Comparison of ENCODE assay signal across 8 cellular contexts in the genomic region with DNA sequence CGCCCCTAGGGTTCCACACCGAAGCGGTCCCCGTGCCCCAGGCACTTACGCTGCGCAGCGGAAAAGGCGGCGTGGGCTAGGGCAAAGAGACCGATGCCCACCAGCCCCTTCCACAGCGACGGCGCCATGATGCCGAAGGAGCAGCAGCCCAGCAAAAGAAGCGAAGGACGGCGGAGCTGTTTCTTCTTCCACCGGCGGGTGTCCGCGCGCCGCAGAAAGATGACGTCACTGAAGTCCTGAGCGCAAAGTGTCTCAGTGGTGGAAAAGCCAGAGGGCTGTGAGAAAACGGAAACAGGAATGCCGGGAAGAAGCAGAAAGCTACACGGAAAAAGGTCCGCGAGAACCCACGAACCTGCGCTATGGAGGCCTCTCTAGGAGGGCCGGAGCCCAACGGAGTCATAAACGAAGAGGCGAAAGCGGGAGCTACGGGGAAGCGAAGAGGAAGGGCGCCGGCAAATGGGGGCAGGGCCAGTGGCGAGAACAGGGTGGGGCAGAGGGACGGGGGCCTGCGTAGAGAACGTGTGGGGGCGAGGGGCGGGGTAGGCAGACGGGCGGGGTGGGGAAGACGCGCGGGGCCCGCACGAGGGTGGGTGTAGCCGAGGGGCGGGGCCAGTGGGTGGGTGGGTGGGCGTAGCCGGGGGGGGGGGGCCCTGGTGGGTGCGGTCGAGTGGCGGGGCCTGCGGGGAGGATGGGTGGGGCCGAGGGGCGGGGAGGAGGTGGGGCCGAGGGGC. TPM values are rescaled to one million over a fixed set of nuclear protein-coding genes. Genes with fewer than 3 reads are reported as not detected.
A peak's percentile ranks its signal among the peaks of the same experiment; 100 is the strongest.
DNase-seq lines count a peak whose midpoint lies in the region; ATAC-seq and TF ChIP-seq lines count a peak whose summit lies in the region.

A gene (minus strand): TSS at position 441 of the 731 bp plus-strand sequence. CDS start 313 bp downstream, at position 128.

- WGBS in liver: 2% methylated on average over 61 of the region's 65 CpGs

- peak within 1 kb of the TSS; percentile 79 to 89 (median 85) for H3K9ac ChIP-seq in BLaER1 treated with 17β-estradiol and CSF1 and Interleukin-3, amounts not matched to agents 10 nM and 100 nM
- peak within 1 kb of the TSS; percentile 24 to 90 for H3K9ac ChIP-seq in liver (ENCODE audit: low read depth in 1 of 2, low read length in 2 of 2)

- peak within 1 kb of the TSS; percentile 72 to 90 (median 78) for H3K4me2 ChIP-seq in BLaER1 treated with 17β-estradiol and CSF1 and Interleukin-3, amounts not matched to agents 10 nM and 100 nM

- peaks cover 12 to 26% (median 21%) of the 10 kb centered on the region in 10 experiments; a peak in 19 of 20 replicates for H3K4me1 ChIP-seq in BLaER1 treated with 17β-estradiol and CSF1 and Interleukin-3, amounts not matched to agents 10 nM and 100 nM
- H3K4me1 ChIP-seq in liver (ENCODE audit: control insufficient read depth in 4 of 4, insufficient read depth in 4 of 4, low read length in 3 of 4): peaks cover 0 to 13% (median 11%) of the 10 kb centered on the region in 4 donors

- DNase-seq in NCI-H774 (lab: John Stamatoyannopoulos, UW) (peak; percentile 93), dermis microvascular lymphatic vessel endothelial cell (ENCODE audit: low read depth in 2 of 2) (peak; percentile 57 to 83)
- DNase-seq in activated CD4-positive, alpha-beta T cell treated with anti-CD3 and anti-CD28 coated beads, Interleukin-2, amount 50 U/mL, for 48 hours: peak; percentile 82 to 83
- DNase-seq in stimulated activated CD4-positive, alpha-beta T cell treated with anti-CD3 and anti-CD28 coated beads, Interleukin-4, amount 100 ng/mL, for 1 hour: peak; percentile 80

- peaks cover 0 to 4% (median 0%) of the 10 kb centered on the region in 11 experiments; a peak in 3 of 22 replicates for H3K36me3 ChIP-seq in BLaER1 treated with 17β-estradiol and CSF1 and Interleukin-3, amounts not matched to agents 10 nM and 100 nM
- no peaks in the 10 kb centered on the region for H3K36me3 ChIP-seq in liver (ENCODE audit: control insufficient read depth in 4 of 4, insufficient read depth in 3 of 4, low read depth in 1 of 4, low read length in 3 of 4)

- peak within 1 kb of the TSS; percentile 78 to 90 (median 84) for H3K27ac ChIP-seq in BLaER1 treated with 17β-estradiol and CSF1 and Interleukin-3, amounts not matched to agents 10 nM and 100 nM
- peak within 1 kb of the TSS; percentile 78 to 81 for H3K27ac ChIP-seq in liver (ENCODE audit: low read depth in 1 of 2, low read length in 2 of 2)

- H3K9me3 ChIP-seq in BLaER1 treated with 17β-estradiol and CSF1 and Interleukin-3, amounts not matched to agents 10 nM and 100 nM (replicated peaks in 1 of 11): peaks cover 0 to 6% (median 0%) of the 10 kb centered on the region in 11 experiments; a peak in 2 of 22 replicates
- no peaks in the 10 kb centered on the region for H3K9me3 ChIP-seq in liver (ENCODE audit: control insufficient read depth in 4 of 4, low read length in 3 of 4)

- peak; percentile 84 for ATAC-seq in GM19395 (IDR thresholded peaks at IDR 0.05; ENCODE audit: unreplicated experiment)
- ATAC-seq in HG03565 (IDR thresholded peaks at IDR 0.05; ENCODE audit: unreplicated experiment): peak; percentile 62

- peaks cover 0 to 34% (median 16%) of the 10 kb centered on the region in 11 experiments; a peak in 15 of 22 replicates for H4K20me1 ChIP-seq in BLaER1 treated with 17β-estradiol and CSF1 and Interleukin-3, amounts not matched to agents 10 nM and 100 nM

- H3K4me3 ChIP-seq in BLaER1 treated with 17β-estradiol and CSF1 and Interleukin-3, amounts not matched to agents 10 nM and 100 nM: peak within 1 kb of the TSS; percentile 70 to 83 (median 80)
- peak within 1 kb of the TSS; percentile 61 to 92 (median 73) for H3K4me3 ChIP-seq in liver (ENCODE audit: low read depth in 1 of 3, low read length in 3 of 3)

- no peak for TF ChIP-seq CTCF in liver (IDR thresholded peaks at IDR 0.05; ENCODE audit: low read depth, low read length, missing input control)

- H3K27me3 ChIP-seq in BLaER1 treated with 17β-estradiol and CSF1 and Interleukin-3, amounts not matched to agents 10 nM and 100 nM: peaks cover 58 to 88% (median 82%) of the 10 kb centered on the region in 11 experiments
- H3K27me3 ChIP-seq in liver (ENCODE audit: control insufficient read depth in 4 of 4, insufficient read depth in 4 of 4, low read length in 3 of 4): no peaks in the 10 kb centered on the region

- peak in 1 of 2 donors; percentile 7 for TF ChIP-seq RAD21 in liver (IDR thresholded peaks at IDR 0.05)

TF ChIP-seq in liver, 16 proteins besides CTCF, POLR2A, EP300 and RAD21:
- TF ChIP-seq, protein P1, sequence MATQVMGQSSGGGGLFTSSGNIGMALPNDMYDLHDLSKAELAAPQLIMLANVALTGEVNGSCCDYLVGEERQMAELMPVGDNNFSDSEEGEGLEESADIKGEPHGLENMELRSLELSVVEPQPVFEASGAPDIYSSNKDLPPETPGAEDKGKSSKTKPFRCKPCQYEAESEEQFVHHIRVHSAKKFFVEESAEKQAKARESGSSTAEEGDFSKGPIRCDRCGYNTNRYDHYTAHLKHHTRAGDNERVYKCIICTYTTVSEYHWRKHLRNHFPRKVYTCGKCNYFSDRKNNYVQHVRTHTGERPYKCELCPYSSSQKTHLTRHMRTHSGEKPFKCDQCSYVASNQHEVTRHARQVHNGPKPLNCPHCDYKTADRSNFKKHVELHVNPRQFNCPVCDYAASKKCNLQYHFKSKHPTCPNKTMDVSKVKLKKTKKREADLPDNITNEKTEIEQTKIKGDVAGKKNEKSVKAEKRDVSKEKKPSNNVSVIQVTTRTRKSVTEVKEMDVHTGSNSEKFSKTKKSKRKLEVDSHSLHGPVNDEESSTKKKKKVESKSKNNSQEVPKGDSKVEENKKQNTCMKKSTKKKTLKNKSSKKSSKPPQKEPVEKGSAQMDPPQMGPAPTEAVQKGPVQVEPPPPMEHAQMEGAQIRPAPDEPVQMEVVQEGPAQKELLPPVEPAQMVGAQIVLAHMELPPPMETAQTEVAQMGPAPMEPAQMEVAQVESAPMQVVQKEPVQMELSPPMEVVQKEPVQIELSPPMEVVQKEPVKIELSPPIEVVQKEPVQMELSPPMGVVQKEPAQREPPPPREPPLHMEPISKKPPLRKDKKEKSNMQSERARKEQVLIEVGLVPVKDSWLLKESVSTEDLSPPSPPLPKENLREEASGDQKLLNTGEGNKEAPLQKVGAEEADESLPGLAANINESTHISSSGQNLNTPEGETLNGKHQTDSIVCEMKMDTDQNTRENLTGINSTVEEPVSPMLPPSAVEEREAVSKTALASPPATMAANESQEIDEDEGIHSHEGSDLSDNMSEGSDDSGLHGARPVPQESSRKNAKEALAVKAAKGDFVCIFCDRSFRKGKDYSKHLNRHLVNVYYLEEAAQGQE (IDR thresholded peaks at IDR 0.05): peak; percentile 14
- TF ChIP-seq, protein P2, sequence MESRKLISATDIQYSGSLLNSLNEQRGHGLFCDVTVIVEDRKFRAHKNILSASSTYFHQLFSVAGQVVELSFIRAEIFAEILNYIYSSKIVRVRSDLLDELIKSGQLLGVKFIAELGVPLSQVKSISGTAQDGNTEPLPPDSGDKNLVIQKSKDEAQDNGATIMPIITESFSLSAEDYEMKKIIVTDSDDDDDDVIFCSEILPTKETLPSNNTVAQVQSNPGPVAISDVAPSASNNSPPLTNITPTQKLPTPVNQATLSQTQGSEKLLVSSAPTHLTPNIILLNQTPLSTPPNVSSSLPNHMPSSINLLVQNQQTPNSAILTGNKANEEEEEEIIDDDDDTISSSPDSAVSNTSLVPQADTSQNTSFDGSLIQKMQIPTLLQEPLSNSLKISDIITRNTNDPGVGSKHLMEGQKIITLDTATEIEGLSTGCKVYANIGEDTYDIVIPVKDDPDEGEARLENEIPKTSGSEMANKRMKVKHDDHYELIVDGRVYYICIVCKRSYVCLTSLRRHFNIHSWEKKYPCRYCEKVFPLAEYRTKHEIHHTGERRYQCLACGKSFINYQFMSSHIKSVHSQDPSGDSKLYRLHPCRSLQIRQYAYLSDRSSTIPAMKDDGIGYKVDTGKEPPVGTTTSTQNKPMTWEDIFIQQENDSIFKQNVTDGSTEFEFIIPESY (IDR thresholded peaks at IDR 0.05): peak; percentile 17
- peak in 1 of 2 donors; percentile 67 for TF ChIP-seq GABPA (IDR thresholded peaks at IDR 0.05 in 1 of 2, conservative IDR thresholded peaks at IDR 0.05 in 1 of 2)
- peak; percentile 24 for TF ChIP-seq SP1 (IDR thresholded peaks at IDR 0.05)
- TF ChIP-seq, protein P3, sequence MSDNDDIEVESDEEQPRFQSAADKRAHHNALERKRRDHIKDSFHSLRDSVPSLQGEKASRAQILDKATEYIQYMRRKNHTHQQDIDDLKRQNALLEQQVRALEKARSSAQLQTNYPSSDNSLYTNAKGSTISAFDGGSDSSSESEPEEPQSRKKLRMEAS (IDR thresholded peaks at IDR 0.05): no peak
- TF ChIP-seq FOXA1 (IDR thresholded peaks at IDR 0.05): no peak
- TF ChIP-seq YY1 (IDR thresholded peaks at IDR 0.05): peak; percentile 42
- peak in 1 of 2 donors; percentile 35 for TF ChIP-seq JUND (IDR thresholded peaks at IDR 0.05)

RNA-seq across cellular contexts. Expression of the gene that starts here (rescaled TPM):
- total RNA-seq in dermis microvascular lymphatic vessel endothelial cell (5.4 and 6.3 TPM in 2 replicates), liver (1 to 10 TPM; 3.7 to 4.2 TPM)
- polyA plus RNA-seq in liver: 1 to 10 TPM; 3.4 TPM

Comparison
In these comparisons a context has a peak if more than half of its experiments do, and no peak if none do; other contexts are left out.
1. Peak in every context shown above with its lines: DNase-seq, ATAC-seq, H3K4me3 ChIP-seq and H3K27ac ChIP-seq.